ENCODE assay signal across 8 cellular contexts in the genomic region with DNA sequence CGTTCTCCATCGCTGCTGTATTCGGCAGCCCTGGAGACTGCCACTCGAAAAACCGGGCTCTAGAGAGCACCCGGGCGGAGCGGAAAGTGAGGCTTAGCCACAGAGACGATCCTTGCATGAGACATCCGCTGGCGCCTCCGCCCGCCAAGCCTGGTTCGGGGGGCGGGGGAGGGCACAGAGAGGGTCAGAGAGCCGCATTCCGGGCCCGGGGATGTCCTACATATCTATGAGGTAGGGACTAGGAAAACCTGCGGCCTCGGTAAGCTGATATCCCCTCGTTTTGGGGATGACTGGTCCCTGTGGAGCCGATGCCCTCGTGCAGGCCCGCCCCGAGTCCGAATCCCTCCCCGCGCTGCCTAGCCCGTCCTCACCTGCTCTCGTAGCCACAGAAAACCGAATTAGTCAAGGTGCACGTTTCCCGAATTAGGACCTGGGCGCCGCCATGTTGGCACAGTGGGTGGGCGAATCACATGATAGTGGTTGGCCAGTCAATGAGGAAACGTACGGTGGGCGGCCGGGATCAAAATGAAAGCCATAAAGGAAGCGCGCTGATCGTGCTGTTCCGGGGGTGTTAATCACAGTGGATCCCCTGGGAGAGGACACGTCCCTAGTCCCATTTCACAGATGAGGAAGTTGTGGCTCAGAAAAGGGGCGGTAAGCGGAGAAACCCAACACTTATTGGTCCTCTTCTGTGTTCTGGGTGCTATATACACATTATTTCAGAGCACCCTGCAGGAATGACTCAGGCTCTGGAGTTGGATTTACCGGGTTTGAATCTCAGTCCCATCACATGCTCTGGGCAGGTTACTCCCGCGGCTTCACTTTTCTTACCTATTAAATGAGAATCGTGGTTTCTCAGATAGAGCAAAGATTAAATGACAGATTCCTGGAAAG. TPM values are rescaled to one million over a fixed set of nuclear protein-coding genes. Genes with fewer than 3 reads are reported as not detected.
DNase-seq lines count a peak whose midpoint lies in the region; TF ChIP-seq lines count a peak whose summit lies in the region.

TRMT1 (minus strand) TSS at position 459 of the 894 bp plus-strand sequence; CDS start at position 118, 341 bp downstream.

- H3K4me1 ChIP-seq in OCI-LY3 (ENCODE audit: low read length) = peaks cover 16% of the 10 kb centered on the region
- H3K4me1 ChIP-seq in mononuclear cell (ENCODE audit: insufficient read depth, low read length) = peaks cover 46% of the 10 kb centered on the region

- peaks cover 56% of the 10 kb centered on the region for H3K79me2 ChIP-seq in OCI-LY3 (ENCODE audit: low read length)

- H3K9ac ChIP-seq in OCI-LY3 (ENCODE audit: low read length) = peak within 1 kb of the TSS; percentile 79

- DNase-seq in AG08395 (ENCODE audit: low spot score) = peak; percentile 96
- DNase-seq in HuH-7 (ENCODE audit: low spot score) = peak; percentile 98
- peak; percentile 89 for DNase-seq in activated CD8-positive, alpha-beta memory T cell treated with anti-CD3 and anti-CD28 coated beads, Interleukin-2, amount 50 U/mL, for 4 hours
- DNase-seq in epidermal melanocyte (ENCODE audit: insufficient read length, low spot score) = peak; percentile 100
- peak; percentile 72 to 77 for DNase-seq in stimulated activated CD8-positive, alpha-beta memory T cell treated with anti-CD3 and anti-CD28 coated beads, Interleukin-2, amount 100 ng/mL, for 1 hour (ENCODE audit: low read depth in 2 of 2)

- H3K27me3 ChIP-seq in OCI-LY3 (ENCODE audit: low read depth, low read length) = no peaks in the 10 kb centered on the region
- no peaks in the 10 kb centered on the region for H3K27me3 ChIP-seq in mononuclear cell (ENCODE audit: insufficient read depth, low read length)

- peak within 1 kb of the TSS; percentile 97 for H3K4me2 ChIP-seq in OCI-LY3 (ENCODE audit: low read length)

- peak within 1 kb of the TSS; percentile 80 for H3K27ac ChIP-seq in OCI-LY3 (ENCODE audit: low read length)

- TF ChIP-seq POLR2A in GM19193 (IDR thresholded peaks at IDR 0.05; ENCODE audit: extremely low read depth, insufficient read depth, insufficient read length) = peak; percentile 53

- TF ChIP-seq CTCF in OCI-LY3 (IDR thresholded peaks at IDR 0.05; ENCODE audit: low read depth, low read length) = no peak

- peaks cover 7% of the 10 kb centered on the region for H3K36me3 ChIP-seq in OCI-LY3 (replicated peaks; ENCODE audit: low read depth, low read length)

- peak within 1 kb of the TSS; percentile 86 for H3K4me3 ChIP-seq in OCI-LY3 (ENCODE audit: low read length)
- H3K4me3 ChIP-seq in mononuclear cell (ENCODE audit: low read length) = peak within 1 kb of the TSS; percentile 62

- H2AFZ ChIP-seq in OCI-LY3 (ENCODE audit: low read depth, low read length) = peak within 1 kb of the TSS; percentile 84

- peaks cover 28% of the 10 kb centered on the region for H4K20me1 ChIP-seq in OCI-LY3 (ENCODE audit: insufficient read depth, low read length)

- H3K9me3 ChIP-seq in OCI-LY3 (ENCODE audit: insufficient read depth, low read length) = no peaks in the 10 kb centered on the region
- no peaks in the 10 kb centered on the region for H3K9me3 ChIP-seq in mononuclear cell (ENCODE audit: low read depth, low read length)

RNA-seq across cellular contexts. Expression of gene TRMT1, which starts in this region (rescaled TPM):
- 30.7 TPM for total RNA-seq in mononuclear cell

Comparison
In these comparisons a context has a peak if more than half of its experiments do, and no peak if none do; other contexts are left out.
1. Peak in every context shown above with its lines: DNase-seq, H3K4me3 ChIP-seq and H3K27ac ChIP-seq.